In genomic region chr15:82689147-82689546, GRCh38 we compare ENCODE assay signal across 31 cellular contexts. TPM values are rescaled to one million over a fixed set of nuclear protein-coding genes. Genes with fewer than 3 reads are reported as not detected.
"Had no signal": no experiment of that assay in that cellular context is flagged by ENCODE, and none has a peak within 500 bp of the region (broad histone marks: within the 10 kb centered on the region; RNA-seq: fewer than 3 reads in every experiment).

No MANE protein-coding gene starts in this region.

- H3K9me3 Mint-ChIP-seq: natural killer cell treated with Interleukin-12 subunit alpha and Interleukin-12 subunit beta and Interleukin-15 and Interleukin-18, amount 100 ng/mL, for 72 hours; nephron progenitor cell; neural crest cell; stimulated activated memory B cell treated with anti-CD40 and anti-IgM and Interleukin-4, amounts not matched to agents 10 μg/mL and 1 μg/mL and 100 μg/mL, for 72 hours; stimulated activated naive CD8-positive, alpha-beta T cell treated with anti-CD3 and anti-CD28 coated beads, Interleukin-15, amount 100 ng/mL, for 72 hours; type B pancreatic cell had no signal

- H3K9ac ChIP-seq: parathyroid adenoma had no signal

- ATAC-seq: naive thymus-derived CD8-positive, alpha-beta T cell; psoas muscle; right cardiac atrium; right lobe of liver; stimulated activated memory B cell treated with anti-CD40 and anti-IgM and Interleukin-4, amounts not matched to agents 10 μg/mL and 1 μg/mL and 100 μg/mL, for 72 hours; stimulated activated naive CD8-positive, alpha-beta T cell treated with anti-CD3 and anti-CD28 coated beads, Interleukin-15, amount 100 ng/mL, for 72 hours; stimulated activated naive CD8-positive, alpha-beta T cell treated with anti-CD3 and anti-CD28 coated beads, Interleukin-15, Interleukin-2, amounts not matched to agents 100 U/mL and 50 U/mL, for 24 hours had no signal

- H3K27ac ChIP-seq: neutrophil, ovary, parathyroid adenoma, psoas muscle, right lobe of liver, skin epidermis, spleen, suprapubic skin, testis, tibial artery, transverse colon, vagina had no signal

- H2AFZ ChIP-seq: parathyroid adenoma had no signal

- H3K4me3 ChIP-seq: ovary, psoas muscle, right lobe of liver, skin epidermis, smooth muscle cell, spleen, suprapubic skin, testis, tibial artery, transverse colon, vagina had no signal

- H3K36me3 Mint-ChIP-seq: naive thymus-derived CD8-positive, alpha-beta T cell; natural killer cell treated with Interleukin-12 subunit alpha and Interleukin-12 subunit beta and Interleukin-15 and Interleukin-18, amount 100 ng/mL, for 72 hours; stimulated activated memory B cell treated with anti-CD40 and anti-IgM and Interleukin-4, amounts not matched to agents 10 μg/mL and 1 μg/mL and 100 μg/mL, for 72 hours; type B pancreatic cell had no signal

- DNase-seq: naive thymus-derived CD8-positive, alpha-beta T cell; nephron progenitor cell; nucleus accumbens; ovary; psoas muscle; right cardiac atrium; right lobe of liver; spleen; stimulated activated CD4-positive, alpha-beta T cell treated with anti-CD3 and anti-CD28 coated beads, Interleukin-12 subunit alpha, Interleukin-12 subunit beta, amount 100 ng/mL, for 4 hours; stimulated activated CD4-positive, alpha-beta T cell treated with anti-CD3 and anti-CD28 coated beads, Interleukin-1b, Interleukin-23, amount 100 ng/mL, for 48 hours; stimulated activated CD4-positive, alpha-beta T cell treated with anti-CD3 and anti-CD28 coated beads, Interleukin-4, amount 100 ng/mL, for 1 hour; stimulated activated CD4-positive, alpha-beta T cell treated with anti-CD3 and anti-CD28 coated beads, Interleukin-4, amount 100 ng/mL, for 4 hours; stimulated activated CD8-positive, alpha-beta memory T cell treated with anti-CD3 and anti-CD28 coated beads, Interleukin-4, amount 100 ng/mL, for 48 hours; stimulated activated naive CD4-positive, alpha-beta T cell; stimulated activated naive CD8-positive, alpha-beta T cell treated with anti-CD3 and anti-CD28 coated beads, Interleukin-15, amount 100 ng/mL, for 72 hours; stimulated activated naive CD8-positive, alpha-beta T cell treated with anti-CD3 and anti-CD28 coated beads, Interleukin-15, Interleukin-2, amounts not matched to agents 100 U/mL and 50 U/mL, for 24 hours; substantia nigra; testis; tibial artery; transverse colon had no signal

- H3K4me1 ChIP-seq: parathyroid adenoma, psoas muscle, right lobe of liver, spleen, suprapubic skin, testis, tibial artery, transverse colon, vagina had no signal

- H3K79me2 ChIP-seq: parathyroid adenoma had no signal

- H3K9me3 ChIP-seq: neutrophil, ovary, psoas muscle, right lobe of liver, spleen, suprapubic skin, testis, tibial artery, transverse colon, vagina had no signal

- H3K27me3 Mint-ChIP-seq: progenitor cell of endocrine pancreas had no signal

- H3K4me3 Mint-ChIP-seq: naive thymus-derived CD8-positive, alpha-beta T cell; natural killer cell treated with Interleukin-12 subunit alpha and Interleukin-12 subunit beta and Interleukin-15 and Interleukin-18, amount 100 ng/mL, for 72 hours; nephron progenitor cell; neural crest cell; stimulated activated memory B cell treated with anti-CD40 and anti-IgM and Interleukin-4, amounts not matched to agents 10 μg/mL and 1 μg/mL and 100 μg/mL, for 72 hours; stimulated activated naive CD8-positive, alpha-beta T cell treated with anti-CD3 and anti-CD28 coated beads, Interleukin-15, amount 100 ng/mL, for 72 hours; type B pancreatic cell had no signal

- H3K27me3 ChIP-seq: ovary, right lobe of liver, suprapubic skin, testis, tibial artery, transverse colon, vagina had no signal

- H3K27ac Mint-ChIP-seq: naive thymus-derived CD8-positive, alpha-beta T cell; natural killer cell treated with Interleukin-12 subunit alpha and Interleukin-12 subunit beta and Interleukin-15 and Interleukin-18, amount 100 ng/mL, for 72 hours; nephron progenitor cell; stimulated activated memory B cell treated with anti-CD40 and anti-IgM and Interleukin-4, amounts not matched to agents 10 μg/mL and 1 μg/mL and 100 μg/mL, for 72 hours; stimulated activated naive CD8-positive, alpha-beta T cell treated with anti-CD3 and anti-CD28 coated beads, Interleukin-15, amount 100 ng/mL, for 72 hours; type B pancreatic cell had no signal

- H3K4me1 Mint-ChIP-seq: naive thymus-derived CD8-positive, alpha-beta T cell; nephron progenitor cell; neural crest cell; stimulated activated memory B cell treated with anti-CD40 and anti-IgM and Interleukin-4, amounts not matched to agents 10 μg/mL and 1 μg/mL and 100 μg/mL, for 72 hours; stimulated activated naive CD8-positive, alpha-beta T cell treated with anti-CD3 and anti-CD28 coated beads, Interleukin-15, amount 100 ng/mL, for 72 hours had no signal

- H3K4me2 ChIP-seq: smooth muscle cell had no signal

- H3K36me3 ChIP-seq: neutrophil, ovary, right lobe of liver, spleen, suprapubic skin, tibial artery, transverse colon, vagina had no signal

RNA-seq across cellular contexts. Expression of gene CPEB1, which starts 42.0 kb away (rescaled TPM):
- total RNA-seq: right lobe of liver had no signal
